Comparison of ENCODE assay signal across 8 cellular contexts in genomic region chr19:46416077-46416709, GRCh38. TPM values are rescaled to one million over a fixed set of nuclear protein-coding genes. Genes with fewer than 3 reads are reported as not detected.
DNase-seq lines count a peak whose midpoint lies in the region; ATAC-seq and TF ChIP-seq lines count a peak whose summit lies in the region.

No MANE protein-coding gene starts in this region.

- DNase-seq in BJ (ENCODE audit: low read depth) (peak; percentile 42), HPDE6-E6E7 (ENCODE audit: extremely low spot score) (peak; percentile 44), OCI-M1 (lab: John Stamatoyannopoulos, UW) (peak; percentile 93), dedifferentiated amniotic fluid mesenchymal stem cell (ENCODE audit: extremely low spot score) (peak; percentile 78), left lobe of liver (ENCODE audit: low spot score) (no peak), lower leg skin (ENCODE audit: low spot score in 2 of 2) (no peak)

- no peak overlapping the region for H3K27ac ChIP-seq in stomach smooth muscle (ENCODE audit: low read length)

- H3K36me3 ChIP-seq in BJ (ENCODE audit: control insufficient read depth, insufficient read depth, low read length) (no peaks in the 10 kb centered on the region), stomach smooth muscle (ENCODE audit: control insufficient read depth in 2 of 2, insufficient read depth in 2 of 2, low read length in 2 of 2) (no peaks in the 10 kb centered on the region)

- H3K4me1 ChIP-seq in stomach smooth muscle (ENCODE audit: control insufficient read depth, insufficient read depth, low read length), result peaks cover 31% of the 10 kb centered on the region

- no peak overlapping the region for H3K9ac ChIP-seq in stomach smooth muscle (ENCODE audit: low read length in 2 of 2)

- H3K9me3 ChIP-seq in stomach smooth muscle (ENCODE audit: control insufficient read depth in 2 of 2, low read length in 2 of 2), result no peaks in the 10 kb centered on the region

- TF ChIP-seq CTCF in BJ (IDR thresholded peaks at IDR 0.05; ENCODE audit: insufficient read depth, low read depth, low read length) (no peak), lower leg skin (IDR thresholded peaks at IDR 0.05) (no peak)

- intact Hi-C loops in lower leg skin (cut with DNase I; ENCODE audit: low total_unique reads), result no loop called here

- CTCF ChIA-PET in BJ (lab: Yijun Ruan, JAX), result interaction anchor here (1.4 to 5.8 kb wide), 4 partner anchors 14 to 76 kb away, joined by 3 to 33 read pairs (median 6); no protein-coding TSS in a partner anchor

- H3K27me3 ChIP-seq in BJ (ENCODE audit: control insufficient read depth, insufficient read depth, low read length), result no peaks in the 10 kb centered on the region
- peaks cover 29 to 33% of the 10 kb centered on the region in 2 donors for H3K27me3 ChIP-seq in stomach smooth muscle (ENCODE audit: control insufficient read depth in 1 of 2, insufficient read depth in 2 of 2, low read length in 2 of 2)

- H3K4me3 ChIP-seq in BJ (ENCODE audit: low read depth, low read length) (peak overlapping the region; percentile 38), stomach smooth muscle (ENCODE audit: low read length in 2 of 2) (peak overlapping the region; percentile 42 to 63), lower leg skin (ENCODE audit: low read depth, poor library complexity, severe bottlenecking) (no peak overlapping the region)

- peak; percentile 52 for ATAC-seq in left lobe of liver
- no peak for ATAC-seq in GM18858 (IDR thresholded peaks at IDR 0.05; ENCODE audit: unreplicated experiment)

- no peak for TF ChIP-seq POLR2A in lower leg skin (IDR thresholded peaks at IDR 0.05)

- POLR2A ChIA-PET in BJ (lab: Charles Lee), result no interaction called here

- WGBS in lower leg skin, 2 donors, result 4 to 6% methylated on average over 36 to 39 of the region's 41 CpGs

RNA-seq across cellular contexts. Expression of gene CCDC8, which starts 2.8 kb away (rescaled TPM):
- 6.9 and 7.7 TPM in 2 replicates for polyA plus RNA-seq in BJ (2011; rRNA removed)
- 3.9 and 5.7 TPM in 2 replicates for polyA minus RNA-seq in BJ (2011; rRNA and poly(A)+ RNA removed)
- total RNA-seq in left lobe of liver (0.55 TPM), lower leg skin (10 to 100 TPM in 1 of 4 donors, 1 to 10 TPM in 3; 1.1 to 11.5 (median 4.2) TPM)

RNA-seq across cellular contexts. Expression of gene PNMA8C, which starts 12.5 kb away (rescaled TPM):
- polyA plus RNA-seq in BJ (2011; rRNA removed), result 0.02 TPM in 1 of 2 replicates, not detected in the other
- 0.09 and 0.15 TPM in 2 replicates for polyA minus RNA-seq in BJ (2011; rRNA and poly(A)+ RNA removed)
- total RNA-seq in left lobe of liver (not detected), lower leg skin (not detected)

RNA-seq across cellular contexts. Expression of gene PNMA8A, which starts 55.2 kb away (rescaled TPM):
- polyA plus RNA-seq in BJ (2011; rRNA removed), result 0.65 and 0.74 TPM in 2 replicates
- polyA minus RNA-seq in BJ (2011; rRNA and poly(A)+ RNA removed), result 0.19 and 0.26 TPM in 2 replicates
- total RNA-seq in left lobe of liver (0.48 TPM), lower leg skin (1 to 10 TPM in 3 of 4 donors, under 1 TPM in 1; 0.30 to 4.0 (median 2.7) TPM)

Comparison
In these comparisons a context has a peak if more than half of its experiments do, and no peak if none do; other contexts are left out.
1. DNase-seq: peak in BJ (single experiment), HPDE6-E6E7 (single experiment), OCI-M1 (single experiment) and dedifferentiated amniotic fluid mesenchymal stem cell (single experiment); none in left lobe of liver (single experiment) and lower leg skin (0 of 2).